Comparison of ENCODE assay signal across 9 cellular contexts in genomic region chrX:24479924-24480722, GRCh38. TPM values are rescaled to one million over a fixed set of nuclear protein-coding genes. Genes with fewer than 3 reads are reported as not detected.
A peak's percentile ranks its signal among the peaks of the same experiment; 100 is the strongest.
DNase-seq lines count a peak whose midpoint lies in the region; ATAC-seq, FAIRE-seq and TF ChIP-seq lines count a peak whose summit lies in the region.
"Had no signal": no experiment of that assay in that cellular context is flagged by ENCODE, and none has a peak within 500 bp of the region (broad histone marks: within the 10 kb centered on the region; RNA-seq: fewer than 3 reads in every experiment).

No MANE protein-coding gene starts in this region.

- DNase-seq in DMS79 (lab: John Stamatoyannopoulos, UW): peak; percentile 39
- peak; percentile 42 to 88 (median 74) for DNase-seq in T-cell
- DNase-seq in activated naive CD8-positive, alpha-beta T cell treated with anti-CD3 and anti-CD28 coated beads, Interleukin-2, amount 10 ng/mL, durations not matched to agents 7 days and 5 days: peak; percentile 40
- no peak for DNase-seq in thyroid gland
- no peak for DNase-seq in urothelium cell line (ENCODE audit: low spot score)

- TF ChIP-seq CTCF in thyroid gland (IDR thresholded peaks at IDR 0.05): no peak

- no peaks in the 10 kb centered on the region for H3K36me3 Mint-ChIP-seq in IgD-negative memory B cell
- H3K36me3 Mint-ChIP-seq in T-cell: no peaks in the 10 kb centered on the region
- peaks cover 15% of the 10 kb centered on the region for H3K36me3 Mint-ChIP-seq in activated naive CD8-positive, alpha-beta T cell treated with anti-CD3 and anti-CD28 coated beads, Interleukin-2, amount 10 ng/mL, durations not matched to agents 7 days and 5 days

- POLR2A ChIA-PET in T-cell (lab: Charles Lee): interaction anchor here (0.6 to 2.9 kb wide), 7 partner anchors 8 to 84 kb away, joined by 3 to 16 read pairs (median 5); partner anchors contain the start of gene PDK3 (in 1 of the 2)
- POLR2A ChIA-PET in activated naive CD8-positive, alpha-beta T cell treated with anti-CD3 and anti-CD28 coated beads, Interleukin-2, amount 10 ng/mL, durations not matched to agents 7 days and 5 days (lab: Charles Lee): interaction anchor here (0.7 to 5.6 kb wide), 4 partner anchors 14 to 340 kb away, joined by 4 to 46 read pairs (median 6); partner anchors contain the start of gene PDK3

- ATAC-seq in GM21423 (IDR thresholded peaks at IDR 0.05; ENCODE audit: unreplicated experiment) (peak; percentile 92), T-cell (replicated peaks in 1 of 4) (peak; percentile 97 to 99 (median 98))
- ATAC-seq in activated naive CD8-positive, alpha-beta T cell treated with anti-CD3 and anti-CD28 coated beads, Interleukin-2, amount 10 ng/mL, durations not matched to agents 7 days and 5 days (ENCODE audit: low read depth): peak; percentile 97

- no peak for FAIRE-seq in urothelium cell line (lab: Jason Lieb, UNC)
- FAIRE-seq: H1 had no signal

- no peak overlapping the region for H3K9ac ChIP-seq in rectal smooth muscle tissue (ENCODE audit: low read length)

- no peaks in the 10 kb centered on the region for H3K36me3 ChIP-seq in rectal smooth muscle tissue (ENCODE audit: control insufficient read depth, insufficient read depth, low read length)
- no peaks in the 10 kb centered on the region for H3K36me3 ChIP-seq in thyroid gland

- TF ChIP-seq POLR2A in thyroid gland (IDR thresholded peaks at IDR 0.05): no peak

- H3K4me3 Mint-ChIP-seq in IgD-negative memory B cell (peak overlapping the region; percentile 75 to 92 (median 82)), T-cell (peak overlapping the region; percentile 52 to 76 (median 68))
- H3K4me3 Mint-ChIP-seq in activated naive CD8-positive, alpha-beta T cell treated with anti-CD3 and anti-CD28 coated beads, Interleukin-2, amount 10 ng/mL, durations not matched to agents 7 days and 5 days: peak overlapping the region; percentile 81

- H3K27me3 Mint-ChIP-seq in IgD-negative memory B cell (no peaks in the 10 kb centered on the region), T-cell (peaks cover 0 to 4% of the 10 kb centered on the region in 2 donors)
- H3K27me3 Mint-ChIP-seq in activated naive CD8-positive, alpha-beta T cell treated with anti-CD3 and anti-CD28 coated beads, Interleukin-2, amount 10 ng/mL, durations not matched to agents 7 days and 5 days: no peaks in the 10 kb centered on the region

- peak overlapping the region; percentile 16 for H3K4me3 ChIP-seq in rectal smooth muscle tissue (ENCODE audit: low read length)
- no peak overlapping the region for H3K4me3 ChIP-seq in thyroid gland (replicated peaks in 1 of 3)

- H3K9me3 Mint-ChIP-seq in IgD-negative memory B cell (no peaks in the 10 kb centered on the region), T-cell (no peaks in the 10 kb centered on the region)
- H3K9me3 Mint-ChIP-seq in activated naive CD8-positive, alpha-beta T cell treated with anti-CD3 and anti-CD28 coated beads, Interleukin-2, amount 10 ng/mL, durations not matched to agents 7 days and 5 days: peaks cover 2% of the 10 kb centered on the region

- CTCF ChIA-PET in T-cell (lab: Charles Lee): interaction anchor here (0.6 to 3.9 kb wide), 7 partner anchors 13 to 370 kb away, joined by 3 to 34 read pairs (median 6); no protein-coding TSS in a partner anchor

- intact Hi-C loops in thyroid gland (cut with DNase I): no loop called here

- H3K27ac Mint-ChIP-seq in IgD-negative memory B cell (peak overlapping the region; percentile 74 to 98 (median 98)), T-cell (peak overlapping the region; percentile 92)
- H3K27ac Mint-ChIP-seq in activated naive CD8-positive, alpha-beta T cell treated with anti-CD3 and anti-CD28 coated beads, Interleukin-2, amount 10 ng/mL, durations not matched to agents 7 days and 5 days: peak overlapping the region; percentile 95

- H3K27ac ChIP-seq in rectal smooth muscle tissue (ENCODE audit: low read depth, low read length) (peak overlapping the region; percentile 34), thyroid gland (no peak overlapping the region)

- H3K9me3 ChIP-seq in thyroid gland: no peaks in the 10 kb centered on the region

- WGBS in thyroid gland, 2 donors: 73 to 80% methylated on average over 13 of the region's 13 CpGs

- H3K4me1 ChIP-seq in rectal smooth muscle tissue (ENCODE audit: control insufficient read depth, insufficient read depth, low read length): peaks cover 4% of the 10 kb centered on the region
- H3K4me1 ChIP-seq in thyroid gland: no peaks in the 10 kb centered on the region

- H3K4me1 Mint-ChIP-seq in IgD-negative memory B cell: peaks cover 16 to 41% (median 30%) of the 10 kb centered on the region in 3 donors
- peaks cover 42 to 78% (median 77%) of the 10 kb centered on the region in 3 donors for H3K4me1 Mint-ChIP-seq in T-cell
- peaks cover 32% of the 10 kb centered on the region for H3K4me1 Mint-ChIP-seq in activated naive CD8-positive, alpha-beta T cell treated with anti-CD3 and anti-CD28 coated beads, Interleukin-2, amount 10 ng/mL, durations not matched to agents 7 days and 5 days

- no peaks in the 10 kb centered on the region for H3K27me3 ChIP-seq in rectal smooth muscle tissue (ENCODE audit: control insufficient read depth, insufficient read depth, low read length)
- H3K27me3 ChIP-seq in thyroid gland: no peaks in the 10 kb centered on the region

RNA-seq across cellular contexts. Expression of gene PDK3, which starts 15.0 kb away (rescaled TPM):
- 29.3 TPM for polyA plus RNA-seq in IgD-negative memory B cell
- total RNA-seq in T-cell: 10 to 100 TPM; 17.0 to 23.6 (median 19.9) TPM
- total RNA-seq in activated naive CD8-positive, alpha-beta T cell treated with anti-CD3 and anti-CD28 coated beads, Interleukin-2, amount 10 ng/mL, durations not matched to agents 7 days and 5 days: 10 to 100 TPM; 32.1 to 32.4 TPM
- total RNA-seq in thyroid gland: 10 to 100 TPM; 15.2 to 25.9 (median 24.0) TPM

Comparison
In these comparisons a context has a peak if more than half of its experiments do, and no peak if none do; other contexts are left out.
1. DNase-seq: peak in DMS79 (single experiment), T-cell (34 of 34) and activated naive CD8-positive, alpha-beta T cell treated with anti-CD3 and anti-CD28 coated beads, Interleukin-2, amount 10 ng/mL, durations not matched to agents 7 days and 5 days (single experiment); none in thyroid gland (0 of 2) and urothelium cell line (single experiment).
2. Peak in every context shown above with its lines, with median percentiles within 50 percentile points of each other: ATAC-seq, H3K27ac Mint-ChIP-seq and H3K4me3 Mint-ChIP-seq.